Comparison of ENCODE assay signal across 17 cellular contexts in the genomic region with DNA sequence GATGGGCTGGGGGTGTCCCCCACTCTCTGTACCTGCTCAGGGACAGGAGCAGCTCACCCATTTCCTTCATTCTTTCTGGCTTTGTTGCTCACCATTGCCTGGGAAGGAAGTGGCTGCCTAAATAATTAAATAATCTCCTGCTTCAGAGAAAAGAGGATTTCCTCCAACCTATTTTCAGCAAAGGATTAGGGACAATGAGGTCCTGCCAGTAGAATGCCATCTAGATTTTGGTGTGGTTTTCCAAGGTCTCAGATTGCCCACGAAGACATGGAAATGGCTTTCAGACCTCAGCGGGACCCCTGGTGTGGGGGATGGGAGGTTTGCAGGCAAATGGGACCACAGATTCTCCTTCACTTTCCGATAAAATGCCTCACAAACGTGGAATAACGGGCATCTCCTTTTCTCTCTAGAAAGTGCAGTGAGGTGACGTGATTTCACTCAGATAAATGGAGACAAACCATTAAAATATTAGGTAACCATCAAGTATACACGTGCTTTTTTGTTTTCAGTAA. TPM values are rescaled to one million over a fixed set of nuclear protein-coding genes. Genes with fewer than 3 reads are reported as not detected.
DNase-seq lines count a peak whose midpoint lies in the region; ATAC-seq and TF ChIP-seq lines count a peak whose summit lies in the region.
"Had no signal": no experiment of that assay in that cellular context is flagged by ENCODE, and none has a peak within 500 bp of the region (broad histone marks: within the 10 kb centered on the region; RNA-seq: fewer than 3 reads in every experiment).

No MANE protein-coding gene starts in this region.

- no peak overlapping the region for H3K4me3 ChIP-seq in right atrium auricular region
- H3K4me3 ChIP-seq in endodermal cell (ENCODE audit: low read length): peak overlapping the region; percentile 37
- H3K4me3 ChIP-seq in uterus: no peak overlapping the region
- H3K4me3 ChIP-seq in PC-9: no peak overlapping the region
- H3K4me3 ChIP-seq: gastroesophageal sphincter had no signal

- BruUV-seq in PC-9 (replicated peaks; lab: Mats Ljungman, UMichigan): no TSS peak

- H3K9me2 ChIP-seq in PC-9 (ENCODE audit: insufficient read depth): no peaks in the 10 kb centered on the region

- H3K4me1 Mint-ChIP-seq in endodermal cell (peaks cover 54% of the 10 kb centered on the region), nephron (peaks cover 36% of the 10 kb centered on the region)

- no peak for TF ChIP-seq CTCF in right atrium auricular region (IDR thresholded peaks at IDR 0.05)
- TF ChIP-seq CTCF in endodermal cell (conservative IDR thresholded peaks at IDR 0.05): no peak
- TF ChIP-seq CTCF in nephron (IDR thresholded peaks at IDR 0.05; ENCODE audit: unreplicated experiment in 3 of 3): no peak
- no peak for TF ChIP-seq CTCF in uterus (IDR thresholded peaks at IDR 0.05)
- TF ChIP-seq CTCF in PC-9 (conservative IDR thresholded peaks at IDR 0.05): no peak

- H3K9me3 ChIP-seq in right atrium auricular region (no peaks in the 10 kb centered on the region), endodermal cell (ENCODE audit: control insufficient read depth, low read length) (no peaks in the 10 kb centered on the region), uterus (no peaks in the 10 kb centered on the region), PC-9 (ENCODE audit: insufficient read depth, low read depth) (no peaks in the 10 kb centered on the region)
- H3K9me3 ChIP-seq: gastroesophageal sphincter had no signal

- H3K27ac ChIP-seq in right atrium auricular region: peak overlapping the region; percentile 18 to 45
- H3K27ac ChIP-seq in endodermal cell (ENCODE audit: low read depth, low read length): no peak overlapping the region
- peak overlapping the region; percentile 25 to 56 for H3K27ac ChIP-seq in uterus
- H3K27ac ChIP-seq in PC-9: no peak overlapping the region

- ATAC-seq in Right ventricle myocardium superior (ENCODE audit: poor library complexity): no peak
- ATAC-seq: gastroesophageal sphincter, Panc1 had no signal

- H3K4me3 Mint-ChIP-seq in endodermal cell: peak overlapping the region; percentile 9
- no peak overlapping the region for H3K4me3 Mint-ChIP-seq in nephron

- H4K20me1 ChIP-seq in PC-9 (ENCODE audit: insufficient read depth): peaks cover 54% of the 10 kb centered on the region

- intact Hi-C loops in Right ventricle myocardium superior (cut with DNase I): no loop called here
- intact Hi-C loops in uterus (cut with DNase I; ENCODE audit: low total_unique reads): no loop called here
- intact Hi-C loops in PC-9 (cut with micrococcal nuclease; ENCODE audit: unreplicated experiment): no loop called here

- H3K27me3 ChIP-seq in right atrium auricular region (no peaks in the 10 kb centered on the region), endodermal cell (ENCODE audit: control insufficient read depth, insufficient read depth, low read length, poor library complexity, severe bottlenecking) (no peaks in the 10 kb centered on the region), uterus (no peaks in the 10 kb centered on the region), PC-9 (ENCODE audit: insufficient read depth, low read depth) (no peaks in the 10 kb centered on the region)
- H3K27me3 ChIP-seq: gastroesophageal sphincter had no signal

- no peaks in the 10 kb centered on the region for H3K27me3 Mint-ChIP-seq in endodermal cell (ENCODE audit: insufficient read depth)
- H3K27me3 Mint-ChIP-seq in nephron (ENCODE audit: low read depth): peaks cover 3% of the 10 kb centered on the region
- H3K27me3 Mint-ChIP-seq: CD4-positive, alpha-beta memory T cell; progenitor cell of endocrine pancreas had no signal

- POLR2A ChIA-PET in PC-9 (lab: Charles Lee; ENCODE audit: unreplicated experiment): no interaction called here

- H3K27ac Mint-ChIP-seq in endodermal cell (peak overlapping the region; percentile 82), nephron (peak overlapping the region in 2 of 3 experiments; percentile 43 to 61)

- H3F3A ChIP-seq in PC-9 (ENCODE audit: insufficient read depth, low read depth): no peaks in the 10 kb centered on the region

- no peak overlapping the region for H2AFZ ChIP-seq in PC-9

- CTCF ChIA-PET in PC-9 (lab: Charles Lee): no interaction called here

- H3K36me3 ChIP-seq in right atrium auricular region (no peaks in the 10 kb centered on the region), endodermal cell (ENCODE audit: control insufficient read depth, insufficient read depth, low read length) (no peaks in the 10 kb centered on the region), uterus (no peaks in the 10 kb centered on the region), PC-9 (ENCODE audit: low read depth) (peaks cover 4% of the 10 kb centered on the region; the same call in 1 of the 2 replicates)
- H3K36me3 ChIP-seq: gastroesophageal sphincter had no signal

- peaks cover 0 to 38% of the 10 kb centered on the region in 2 donors for H3K4me1 ChIP-seq in right atrium auricular region
- H3K4me1 ChIP-seq in endodermal cell (ENCODE audit: control insufficient read depth, insufficient read depth, low read length): peaks cover 19% of the 10 kb centered on the region
- H3K4me1 ChIP-seq in uterus: peaks cover 0 to 6% of the 10 kb centered on the region in 2 donors
- H3K4me1 ChIP-seq in PC-9 (replicated peaks; ENCODE audit: insufficient read depth): no peaks in the 10 kb centered on the region

- H3K4me2 ChIP-seq in PC-9: no peak overlapping the region

- H3K9me3 Mint-ChIP-seq in endodermal cell (no peaks in the 10 kb centered on the region), nephron (no peaks in the 10 kb centered on the region)
- H3K9me3 Mint-ChIP-seq: CD4-positive, alpha-beta memory T cell had no signal

- TF ChIP-seq POLR2A in uterus (IDR thresholded peaks at IDR 0.05): no peak

- DNase-seq in right atrium auricular region (ENCODE audit: low spot score): no peak
- no peak for DNase-seq in Right ventricle myocardium superior
- peak; percentile 55 for DNase-seq in endodermal cell
- DNase-seq in uterus: peak in 1 of 2 donors; percentile 12
- DNase-seq in anterior cingulate cortex (lab: John Stamatoyannopoulos, UW): no peak
- no peak for DNase-seq in PC-9
- no peak for DNase-seq in activated CD8-positive, alpha-beta memory T cell treated with anti-CD3 and anti-CD28 coated beads, Interleukin-2, amount 50 U/mL, for 48 hours
- DNase-seq: activated CD8-positive, alpha-beta memory T cell treated with anti-CD3 and anti-CD28 coated beads for 24 hours; CD4-positive, alpha-beta memory T cell; DND-41; NCI-H187 treated with DMSO at 0.1 percent for 48 hours; NCI-H345; T-helper 2 cell had no signal

- 72% methylated on average over 7 of the region's 7 CpGs for WGBS in endodermal cell (ENCODE audit: insufficient coverage in 1 of 2, insufficient read length in 1 of 2), 2 experiments

- H3K9ac ChIP-seq in endodermal cell (ENCODE audit: extremely low read depth, low read length, poor library complexity, severe bottlenecking): no peak overlapping the region

- peaks cover 98% of the 10 kb centered on the region for H3K79me2 ChIP-seq in PC-9 (ENCODE audit: low read depth)

- H3K36me3 Mint-ChIP-seq in endodermal cell (ENCODE audit: low read depth) (peaks cover 23% of the 10 kb centered on the region), nephron (ENCODE audit: low read depth) (peaks cover 12% of the 10 kb centered on the region)

RNA-seq across cellular contexts. Expression of gene ATP11A, which starts 14.9 kb away (rescaled TPM):
- total RNA-seq in right atrium auricular region (10 to 100 TPM; 31.8 to 48.6 TPM), Right ventricle myocardium superior (73.6 TPM), endodermal cell (100 to 1,000 TPM; 122 to 140 TPM), uterus (100 to 1,000 TPM in 1 of 4 donors, 10 to 100 TPM in 3; 12.8 to 149 (median 22.8) TPM), PC-9 (2021) (65.6 and 92.2 TPM in 2 replicates)
- polyA plus RNA-seq in endodermal cell (2013, experiment 1 of 2): 32.6 TPM
- polyA plus RNA-seq in endodermal cell (2013, experiment 2 of 2): 30.0 TPM

Comparison
In these comparisons a context has a peak if more than half of its experiments do, and no peak if none do; other contexts are left out.
1. H3K27ac ChIP-seq: peak in right atrium auricular region (2 of 2) and uterus (2 of 2); none in endodermal cell (single experiment) and PC-9 (single experiment).